In the genomic region with DNA sequence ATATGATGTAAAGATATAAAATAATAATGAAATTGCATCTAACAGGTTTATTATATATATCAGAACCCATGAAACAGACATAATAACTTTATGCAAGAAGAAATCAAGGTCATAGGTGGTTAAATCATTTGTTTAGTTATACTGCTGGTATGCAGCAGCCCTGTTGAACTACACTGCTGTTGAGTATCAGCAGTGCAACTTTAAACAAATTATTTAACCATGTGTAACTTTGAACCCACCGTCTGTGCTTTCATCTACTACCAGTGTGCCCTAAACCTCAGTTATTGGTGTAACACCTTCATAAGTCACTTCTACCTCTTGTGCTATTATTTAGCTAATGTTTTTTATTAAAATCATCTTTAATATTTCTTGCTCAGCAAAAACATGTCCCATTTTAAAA, we compare ENCODE assay signal across 9 cellular contexts.
"Had no signal": no experiment of that assay in that cellular context is flagged by ENCODE, and none has a peak within 500 bp of the region (broad histone marks: within the 10 kb centered on the region; RNA-seq: fewer than 3 reads in every experiment).

No MANE protein-coding gene starts in this region.

- DNase-seq: H9, HCEC 1CT, KBM-7 had no signal

- H3K27ac ChIP-seq: HL-60, KMS-11 had no signal

- H3K36me3 Mint-ChIP-seq: IgD-negative memory B cell had no signal

- H3K4me1 Mint-ChIP-seq: GM23338, H9 had no signal

- H3K9ac ChIP-seq: KMS-11 had no signal

- H3K27ac Mint-ChIP-seq: GM23338, H9, IgD-negative memory B cell had no signal

- H3K4me3 Mint-ChIP-seq: GM23338, H9, IgD-negative memory B cell had no signal

- H3K4me2 ChIP-seq: GM23338, KMS-11 had no signal

- H3K4me3 ChIP-seq: GM23338 had no signal

- ATAC-seq: GM23338 had no signal

- FAIRE-seq: H1, H54 had no signal
